Comparison of ENCODE assay signal across 8 cellular contexts in the genomic region with DNA sequence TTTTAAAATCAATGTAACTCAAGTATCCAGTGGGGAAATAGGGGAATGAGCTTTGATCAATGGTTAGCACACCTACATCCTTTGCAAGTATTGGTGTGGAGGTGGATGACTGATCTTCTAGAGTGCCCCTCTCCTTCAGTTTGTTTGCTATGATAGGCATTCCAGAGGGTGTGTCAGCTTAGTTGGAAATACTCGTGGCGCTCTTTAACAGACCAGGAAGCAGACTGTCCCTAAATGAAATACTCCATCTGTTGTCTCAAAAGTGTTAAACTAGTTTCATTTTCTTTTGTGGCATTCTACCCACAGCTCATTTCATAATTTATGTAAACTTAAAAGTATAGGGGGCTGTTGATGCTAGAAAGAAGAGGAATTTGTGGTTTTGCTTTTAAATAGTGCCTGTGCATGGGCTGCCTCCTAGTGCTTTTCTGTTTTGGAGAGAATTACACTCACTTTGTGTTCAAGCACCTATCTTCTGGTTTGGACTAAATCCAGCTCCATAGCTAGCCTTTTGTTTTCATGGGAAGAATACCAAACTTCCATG.
DNase-seq lines count a peak whose midpoint lies in the region; ATAC-seq and TF ChIP-seq lines count a peak whose summit lies in the region.

No MANE protein-coding gene starts in this region.

- TF ChIP-seq CTCF in choroid plexus epithelial cell (conservative IDR thresholded peaks at IDR 0.05; ENCODE audit: low read depth, low read length): peak; percentile 58
- TF ChIP-seq CTCF in prostate gland (IDR thresholded peaks at IDR 0.05): peak in 1 of 4 experiments; percentile 17

- H3K27ac Mint-ChIP-seq in activated naive CD4-positive, alpha-beta T cell treated with anti-CD3 and anti-CD28 coated beads, Interleukin-2, amount 50 U/mL, for 24 hours: peak overlapping the region; percentile 96

- H3K9me3 ChIP-seq in muscle layer of duodenum (ENCODE audit: control insufficient read depth in 1 of 2, low read length in 2 of 2) (no peaks in the 10 kb centered on the region), prostate gland (no peaks in the 10 kb centered on the region)

- H3K27ac ChIP-seq in muscle layer of duodenum (ENCODE audit: low read length) (peak overlapping the region; percentile 24), prostate gland (peak overlapping the region in 1 of 2 donors; percentile 8)

- H3K4me3 ChIP-seq in choroid plexus epithelial cell (ENCODE audit: low read depth, low read length) (peak overlapping the region; percentile 5), muscle layer of duodenum (ENCODE audit: low read depth in 1 of 2, low read length in 2 of 2) (no peak overlapping the region), prostate gland (no peak overlapping the region)

- H3K4me3 Mint-ChIP-seq in activated naive CD4-positive, alpha-beta T cell treated with anti-CD3 and anti-CD28 coated beads, Interleukin-2, amount 50 U/mL, for 24 hours: peak overlapping the region; percentile 60

- H3K36me3 Mint-ChIP-seq in activated naive CD4-positive, alpha-beta T cell treated with anti-CD3 and anti-CD28 coated beads, Interleukin-2, amount 50 U/mL, for 24 hours: peaks cover 2% of the 10 kb centered on the region

- ATAC-seq in HG02798 (IDR thresholded peaks at IDR 0.05; ENCODE audit: poor library complexity, unreplicated experiment): peak; percentile 65

- H3K27me3 Mint-ChIP-seq in activated naive CD4-positive, alpha-beta T cell treated with anti-CD3 and anti-CD28 coated beads, Interleukin-2, amount 50 U/mL, for 24 hours: no peaks in the 10 kb centered on the region

- TF ChIP-seq POLR2A in prostate gland (IDR thresholded peaks at IDR 0.05): no peak

- intact Hi-C loops in prostate gland (cut with DNase I): no loop called here

- peaks cover 9% of the 10 kb centered on the region for H3K4me1 Mint-ChIP-seq in activated naive CD4-positive, alpha-beta T cell treated with anti-CD3 and anti-CD28 coated beads, Interleukin-2, amount 50 U/mL, for 24 hours

- H3K27me3 ChIP-seq in muscle layer of duodenum (ENCODE audit: low read depth, low read length): no peaks in the 10 kb centered on the region
- no peaks in the 10 kb centered on the region for H3K27me3 ChIP-seq in prostate gland (replicated peaks; ENCODE audit: insufficient read depth)

- H3K4me1 ChIP-seq in muscle layer of duodenum (ENCODE audit: control insufficient read depth in 1 of 2, insufficient read depth in 2 of 2, low read length in 2 of 2) (peaks cover 6 to 16% of the 10 kb centered on the region in 2 donors), prostate gland (replicated peaks) (peaks cover 8% of the 10 kb centered on the region)

- DNase-seq in activated naive CD4-positive, alpha-beta T cell (lab: John Stamatoyannopoulos, UW): no peak
- DNase-seq in NCI-H226 (peak; percentile 75), choroid plexus epithelial cell (ENCODE audit: low read depth) (peak; percentile 91), prostate gland (ENCODE audit: low spot score) (no peak)
- DNase-seq in activated CD4-positive, alpha-beta T cell treated with anti-CD3 and anti-CD28 coated beads for 48 hours: no peak

- 2% methylated on average over 2 of the region's 2 CpGs for WGBS in prostate gland

- no peaks in the 10 kb centered on the region for H3K9me3 Mint-ChIP-seq in activated naive CD4-positive, alpha-beta T cell treated with anti-CD3 and anti-CD28 coated beads, Interleukin-2, amount 50 U/mL, for 24 hours

- H3K36me3 ChIP-seq in muscle layer of duodenum (ENCODE audit: control insufficient read depth in 1 of 2, insufficient read depth in 2 of 2, low read length in 2 of 2) (no peaks in the 10 kb centered on the region), prostate gland (no peaks in the 10 kb centered on the region)

Comparison
In these comparisons a context has a peak if more than half of its experiments do, and no peak if none do; other contexts are left out.
1. DNase-seq: peak in NCI-H226 (single experiment) and choroid plexus epithelial cell (single experiment); none in activated naive CD4-positive, alpha-beta T cell (0 of 4), activated CD4-positive, alpha-beta T cell treated with anti-CD3 and anti-CD28 coated beads for 48 hours (single experiment) and prostate gland (single experiment).